ENCODE assay signal across 8 cellular contexts in the genomic region with DNA sequence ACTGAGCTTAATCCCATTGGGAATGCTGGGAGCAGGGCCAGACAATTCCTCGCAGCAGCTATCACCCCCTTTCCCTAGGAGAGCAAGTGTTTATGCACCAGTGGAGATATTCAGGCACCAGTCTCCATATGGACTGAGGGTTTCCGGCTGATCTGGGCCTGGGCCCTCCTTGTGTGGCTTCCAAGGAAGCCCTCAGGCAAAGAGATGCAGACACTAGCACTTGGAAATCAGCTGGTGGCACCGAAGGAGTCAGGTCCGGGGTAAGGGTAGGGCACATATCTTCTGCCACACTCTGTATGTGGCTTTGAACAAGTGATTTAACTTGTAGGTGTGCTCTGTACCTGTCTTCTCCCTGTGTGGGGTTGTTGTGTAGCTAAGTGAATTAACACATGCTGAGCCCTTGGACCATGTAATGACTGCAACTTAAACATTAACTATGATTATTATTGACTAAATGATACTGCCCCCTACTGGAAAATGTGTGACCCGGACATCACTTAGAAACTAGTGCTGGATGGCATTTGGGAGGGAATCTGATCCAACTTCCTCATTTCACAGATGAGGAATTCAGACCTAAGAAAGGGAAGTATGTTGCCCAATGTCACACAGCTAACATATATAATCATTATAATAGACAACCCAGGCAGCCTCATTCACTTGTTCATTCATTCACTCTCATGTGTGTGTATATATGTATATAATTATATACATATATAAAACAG. TPM values are rescaled to one million over a fixed set of nuclear protein-coding genes. Genes with fewer than 3 reads are reported as not detected.
A peak's percentile ranks its signal among the peaks of the same experiment; 100 is the strongest.
DNase-seq lines count a peak whose midpoint lies in the region; ATAC-seq, FAIRE-seq and TF ChIP-seq lines count a peak whose summit lies in the region.

No MANE protein-coding gene starts in this region.

- FAIRE-seq in D721Med (lab: Jason Lieb, UNC) (no peak), H1 (lab: Jason Lieb, UNC) (no peak)

- H3K9ac ChIP-seq in PC-3 (ENCODE audit: low read length) (no peak overlapping the region), H1 (replicated peaks in 1 of 4; ENCODE audit: extremely low read depth in 1 of 4, low read depth in 3 of 4, low read length in 3 of 4) (no peak overlapping the region), mucosa of stomach (ENCODE audit: low read length) (peak overlapping the region; percentile 30)

- no peak overlapping the region for H3K56ac ChIP-seq in H1 (replicated peaks; ENCODE audit: insufficient read length, low read depth, low read length)

- no peak for DNase-seq in D721Med (ENCODE audit: insufficient read length, low spot score)
- peak; percentile 34 for DNase-seq in HS-27A (ENCODE audit: low read depth)
- peak; percentile 77 for DNase-seq in PC-3
- DNase-seq in H1 (ENCODE audit: low read depth in 1 of 2, low spot score in 2 of 2): no peak
- DNase-seq in omental fat pad (ENCODE audit: low spot score): no peak

- no peak for TF ChIP-seq POLR2A in H1 (IDR thresholded peaks at IDR 0.05; ENCODE audit: control extremely low read depth in 1 of 2, low read depth in 2 of 2, low read length in 2 of 2)

- no peak overlapping the region for H2AK5ac ChIP-seq in H1 (ENCODE audit: low read depth, low read length)

- no peak overlapping the region for H3K14ac ChIP-seq in H1 (ENCODE audit: insufficient read length)

- no peak overlapping the region for H2BK12ac ChIP-seq in H1 (ENCODE audit: low read depth, low read length)

- intact Hi-C loops in PC-3 (cut with micrococcal nuclease): no loop called here

- no peaks in the 10 kb centered on the region for H4K20me1 ChIP-seq in PC-3 (ENCODE audit: low read length)
- no peaks in the 10 kb centered on the region for H4K20me1 ChIP-seq in H1 (replicated peaks in 1 of 2; ENCODE audit: control insufficient read depth in 1 of 2, insufficient read depth in 2 of 2, low read length in 2 of 2)

- POLR2A ChIA-PET in PC-3 (lab: Charles Lee; ENCODE audit: unreplicated experiment) (no interaction called here), H1 (lab: Charles Lee; ENCODE audit: partially characterized antibody) (interaction anchor here (0.9 to 1.7 kb wide), 5 partner anchors 11 to 342 kb away, joined by 3 to 5 read pairs (median 3); partner anchors contain the start of gene WFDC2)

- H3K36me3 ChIP-seq in PC-3 (ENCODE audit: low read depth, low read length) (no peaks in the 10 kb centered on the region), H1 (ENCODE audit: control insufficient read depth in 2 of 4, insufficient read depth in 4 of 4, low read length in 3 of 4) (no peaks in the 10 kb centered on the region), mucosa of stomach (ENCODE audit: control insufficient read depth, insufficient read depth, low read length) (no peaks in the 10 kb centered on the region)

- no peaks in the 10 kb centered on the region for H3K9me2 ChIP-seq in PC-3 (replicated peaks; ENCODE audit: low read length)

- TF ChIP-seq RAD21 in H1 (IDR thresholded peaks at IDR 0.05 in 1 of 2, conservative IDR thresholded peaks at IDR 0.05 in 1 of 2; ENCODE audit: low read depth in 2 of 2, low read length in 2 of 2): peak; percentile 43 to 49

- H3K23me2 ChIP-seq in H1 (ENCODE audit: low read depth, low read length): no peaks in the 10 kb centered on the region

- no peak overlapping the region for H3K27ac ChIP-seq in PC-3 (ENCODE audit: low read length)
- H3K27ac ChIP-seq in H1 (ENCODE audit: low read depth, low read length): no peak overlapping the region

- H3K79me2 ChIP-seq in PC-3 (ENCODE audit: low read length) (no peaks in the 10 kb centered on the region), H1 (ENCODE audit: control insufficient read depth in 1 of 2, insufficient read depth in 2 of 2, low read length in 2 of 2) (no peaks in the 10 kb centered on the region)

- no peak overlapping the region for H2BK5ac ChIP-seq in H1 (ENCODE audit: low read depth, low read length)

- BruUV-seq in PC-3 (replicated peaks; lab: Mats Ljungman, UMichigan): no TSS peak

- 68% methylated on average over 5 of the region's 5 CpGs; no CpG with 5 or more reads in 1 of the 2 experiments for WGBS in H1 (ENCODE audit: extremely low coverage in 1 of 2, insufficient coverage in 1 of 2, insufficient read length in 1 of 2, insufficient replicate concordance in 2 of 2, low coverage in 1 of 2, low lambda C conversion rate in 2 of 2, missing lambda C conversion rate in 1 of 2), 2 experiments

- H3K9me3 ChIP-seq in PC-3 (ENCODE audit: low read length): no peaks in the 10 kb centered on the region
- no peaks in the 10 kb centered on the region for H3K9me3 ChIP-seq in H1 (ENCODE audit: insufficient read depth in 2 of 2, low read depth in 1 of 2, low read length in 1 of 2)
- H3K9me3 ChIP-seq in mucosa of stomach (ENCODE audit: control insufficient read depth, low read length): no peaks in the 10 kb centered on the region

- H3K79me1 ChIP-seq in H1 (ENCODE audit: low read depth, low read length): no peaks in the 10 kb centered on the region

- TF ChIP-seq CTCF in D721Med (IDR thresholded peaks at IDR 0.05; ENCODE audit: insufficient read depth, missing control alignments) (peak; percentile 57), PC-3 (conservative IDR thresholded peaks at IDR 0.05; ENCODE audit: low read depth, low read length) (peak; percentile 91), H1 (IDR thresholded peaks at IDR 0.05; ENCODE audit: control extremely low read depth in 1 of 3, insufficient read depth in 1 of 3, low read depth in 1 of 3, low read length in 3 of 3) (peak in 2 of 3 experiments; percentile 56 to 73; a peak in 3 of 4 replicates), omental fat pad (IDR thresholded peaks at IDR 0.05) (no peak)

- ATAC-seq in PC-3: peak; percentile 31
- ATAC-seq in omental fat pad (ENCODE audit: low FRiP score): no peak
- ATAC-seq in HG03139 (IDR thresholded peaks at IDR 0.05; ENCODE audit: unreplicated experiment): no peak
- ATAC-seq in GM21515 (IDR thresholded peaks at IDR 0.05; ENCODE audit: unreplicated experiment): no peak

- H3F3A ChIP-seq in PC-3 (ENCODE audit: low read length, unreplicated experiment): no peaks in the 10 kb centered on the region

- H4K91ac ChIP-seq in H1 (replicated peaks; ENCODE audit: insufficient read length, low read length): no peak overlapping the region

- no peak overlapping the region for H3K4ac ChIP-seq in H1 (replicated peaks; ENCODE audit: insufficient read length, low read depth, low read length)

- H2BK15ac ChIP-seq in H1 (ENCODE audit: low read length): peak overlapping the region; percentile 96; the same call in 1 of the 2 replicates

- H2BK20ac ChIP-seq in H1 (ENCODE audit: low read length): no peak overlapping the region

- H3K27me3 ChIP-seq in PC-3 (ENCODE audit: low read length): no peaks in the 10 kb centered on the region
- H3K27me3 ChIP-seq in H1 (replicated peaks in 1 of 4; ENCODE audit: control insufficient read depth in 3 of 4, extremely low read depth in 1 of 4, insufficient read depth in 3 of 4, low read length in 3 of 4): no peaks in the 10 kb centered on the region
- no peaks in the 10 kb centered on the region for H3K27me3 ChIP-seq in mucosa of stomach (ENCODE audit: control insufficient read depth, insufficient read depth, low read length)

- no peak overlapping the region for H2BK120ac ChIP-seq in H1 (replicated peaks; ENCODE audit: low read depth, low read length)

- H3K4me2 ChIP-seq in PC-3 (ENCODE audit: low read length) (no peak overlapping the region), H1 (ENCODE audit: insufficient read depth in 1 of 2, low read depth in 2 of 2, low read length in 2 of 2) (no peak overlapping the region)

- H3K4me3 ChIP-seq in PC-3 (ENCODE audit: low read length): no peak overlapping the region
- no peak overlapping the region for H3K4me3 ChIP-seq in H1 (ENCODE audit: extremely low read depth in 1 of 4, insufficient read depth in 2 of 4, low read depth in 3 of 4, low read length in 4 of 4)
- H3K4me3 ChIP-seq in mucosa of stomach (ENCODE audit: low read length): no peak overlapping the region

- TF ChIP-seq EP300 in H1 (IDR thresholded peaks at IDR 0.05; ENCODE audit: borderline replicate concordance in 1 of 2, low read depth in 2 of 2, low read length in 2 of 2): no peak

- H3K23ac ChIP-seq in H1 (ENCODE audit: insufficient read length): no peak overlapping the region

- H4K8ac ChIP-seq in H1 (ENCODE audit: extremely low read depth, insufficient read depth, low read length): no peak overlapping the region

- H3K18ac ChIP-seq in H1 (ENCODE audit: extremely low read depth, low read length): no peak overlapping the region

- H2AFZ ChIP-seq in PC-3 (ENCODE audit: low read length) (no peak overlapping the region), H1 (ENCODE audit: low read length) (no peak overlapping the region)

- peaks cover 7% of the 10 kb centered on the region for H3K4me1 ChIP-seq in PC-3 (ENCODE audit: insufficient read depth, low read length)
- no peaks in the 10 kb centered on the region; a peak in 1 of 7 replicates for H3K4me1 ChIP-seq in H1 (replicated peaks in 1 of 4; ENCODE audit: control insufficient read depth in 3 of 4, insufficient read depth in 4 of 4, low read length in 3 of 4)
- H3K4me1 ChIP-seq in mucosa of stomach (ENCODE audit: control insufficient read depth, insufficient read depth, low read length): peaks cover 7% of the 10 kb centered on the region

- H4K5ac ChIP-seq in H1 (ENCODE audit: insufficient read length, low read depth, low read length): no peak overlapping the region

- CTCF ChIA-PET in PC-3 (lab: Charles Lee): interaction anchor here (0.6 to 1.5 kb wide), 3 partner anchors 13 to 77 kb away, joined by 3 to 8 read pairs (median 5); no protein-coding TSS in a partner anchor
- CTCF ChIA-PET in H1 (lab: Charles Lee; ENCODE audit: partially characterized antibody): interaction anchor here (0.6 to 16.4 kb wide), 50 partner anchors 12 to 637 kb away, joined by 3 to 317 read pairs (median 4); partner anchors contain the start of genes MATN4, RBPJL, SYS1 and WFDC2

RNA-seq across cellular contexts. Expression of gene WFDC2, which starts 19.3 kb away (rescaled TPM):
- total RNA-seq in PC-3 (2014; rRNA removed) (not detected in 2 replicates), omental fat pad (1 to 10 TPM; 3.0 to 8.4 (median 7.0) TPM)
- 77.9 and 86.0 TPM in 2 replicates for total RNA-seq in H1 (2021; fragmentation: NEBNext Ultra II Directional; extraction: Animal tissue kit (Norgen Biotek cat#: 25700))
- 137 and 156 TPM in 2 replicates for polyA plus RNA-seq in H1 (2011; rRNA removed)
- polyA plus RNA-seq in H1 (2011; cell fraction: cytosol; rRNA removed): 70.3 TPM
- polyA plus RNA-seq in H1 (2011; cell fraction: nucleus; rRNA removed): 109 TPM
- 77.0 to 158 TPM (median 148 TPM) in 4 replicates for polyA plus RNA-seq in H1 (2012, experiment 1 of 2)
- 183 TPM for polyA plus RNA-seq in H1 (2012, experiment 2 of 2)
- 338 TPM for polyA plus RNA-seq in H1 (2013, experiment 1 of 2)
- 373 TPM for polyA plus RNA-seq in H1 (2013, experiment 2 of 2)
- 26.0 and 32.4 TPM in 2 replicates for polyA minus RNA-seq in H1 (2011; rRNA and poly(A)+ RNA removed)
- polyA minus RNA-seq in H1 (2011; cell fraction: cytosol; rRNA and poly(A)+ RNA removed): 52.3 TPM
- polyA minus RNA-seq in H1 (2011; cell fraction: nucleus; rRNA and poly(A)+ RNA removed): 24.4 TPM

RNA-seq across cellular contexts. Expression of gene PIGT, which starts 34.3 kb away (rescaled TPM):
- 101 and 129 TPM in 2 replicates for total RNA-seq in PC-3 (2014; rRNA removed)
- 64.3 and 66.0 TPM in 2 replicates for total RNA-seq in H1 (2021; fragmentation: NEBNext Ultra II Directional; extraction: Animal tissue kit (Norgen Biotek cat#: 25700))
- polyA plus RNA-seq in H1 (2011; rRNA removed): 89.7 and 113 TPM in 2 replicates
- polyA plus RNA-seq in H1 (2011; cell fraction: cytosol; rRNA removed): 43.9 TPM
- polyA plus RNA-seq in H1 (2011; cell fraction: nucleus; rRNA removed): 108 TPM
- polyA plus RNA-seq in H1 (2012, experiment 1 of 2): 44.9 to 80.5 TPM (median 75.7 TPM) in 4 replicates
- polyA plus RNA-seq in H1 (2012, experiment 2 of 2): 96.4 TPM
- 122 TPM for polyA plus RNA-seq in H1 (2013, experiment 1 of 2)
- polyA plus RNA-seq in H1 (2013, experiment 2 of 2): 130 TPM
- 46.3 and 58.1 TPM in 2 replicates for polyA minus RNA-seq in H1 (2011; rRNA and poly(A)+ RNA removed)
- 44.5 TPM for polyA minus RNA-seq in H1 (2011; cell fraction: cytosol; rRNA and poly(A)+ RNA removed)
- 48.0 TPM for polyA minus RNA-seq in H1 (2011; cell fraction: nucleus; rRNA and poly(A)+ RNA removed)
- total RNA-seq in omental fat pad: 10 to 100 TPM; 76.4 to 87.3 (median 83.5) TPM

RNA-seq across cellular contexts. Expression of gene DBNDD2, which starts 42.2 kb away (rescaled TPM):
- 7.7 and 8.5 TPM in 2 replicates for total RNA-seq in PC-3 (2014; rRNA removed)
- total RNA-seq in H1 (2021; fragmentation: NEBNext Ultra II Directional; extraction: Animal tissue kit (Norgen Biotek cat#: 25700)): 50.1 and 55.8 TPM in 2 replicates
- polyA plus RNA-seq in H1 (2011; rRNA removed): 95.5 and 96.3 TPM in 2 replicates
- 85.0 TPM for polyA plus RNA-seq in H1 (2011; cell fraction: cytosol; rRNA removed)
- polyA plus RNA-seq in H1 (2011; cell fraction: nucleus; rRNA removed): 66.6 TPM
- 48.7 to 57.4 TPM (median 52.4 TPM) in 4 replicates for polyA plus RNA-seq in H1 (2012, experiment 1 of 2)
- 63.4 TPM for polyA plus RNA-seq in H1 (2012, experiment 2 of 2)
- polyA plus RNA-seq in H1 (2013, experiment 1 of 2): 42.3 TPM
- polyA plus RNA-seq in H1 (2013, experiment 2 of 2): 39.7 TPM
- polyA minus RNA-seq in H1 (2011; rRNA and poly(A)+ RNA removed): 44.8 and 54.0 TPM in 2 replicates
- 20.8 TPM for polyA minus RNA-seq in H1 (2011; cell fraction: cytosol; rRNA and poly(A)+ RNA removed)
- polyA minus RNA-seq in H1 (2011; cell fraction: nucleus; rRNA and poly(A)+ RNA removed): 23.7 TPM
- 10 to 100 TPM; 20.7 to 45.7 (median 27.9) TPM for total RNA-seq in omental fat pad

Comparison
In these comparisons a context has a peak if more than half of its experiments do, and no peak if none do; other contexts are left out.
1. DNase-seq: peak in HS-27A (single experiment) and PC-3 (single experiment); none in D721Med (single experiment), H1 (0 of 2) and omental fat pad (single experiment).
2. CTCF ChIP-seq: peak in D721Med (single experiment), PC-3 (single experiment) and H1 (2 of 3); none in omental fat pad (0 of 3).